Comparison of ENCODE assay signal across 23 cellular contexts in genomic region chr12:107525719-107526554, GRCh38.
"Had no signal": no experiment of that assay in that cellular context is flagged by ENCODE, and none has a peak within 500 bp of the region (broad histone marks: within the 10 kb centered on the region; RNA-seq: fewer than 3 reads in every experiment).

No MANE protein-coding gene starts in this region.

- H3K4me1 Mint-ChIP-seq: activated naive CD4-positive, alpha-beta T cell treated with anti-CD3 and anti-CD28 coated beads, Interleukin-2, amount 10 ng/mL, durations not matched to agents 7 days and 5 days; stimulated activated effector memory CD8-positive, alpha-beta T cell treated with anti-CD3 and anti-CD28 coated beads, Interleukin-12 subunit alpha, Interleukin-12 subunit beta, amount 100 ng/mL, for 72 hours; WTC11 had no signal

- H3K9me3 ChIP-seq: adrenal gland, ascending aorta had no signal

- ATAC-seq: left lung; naive thymus-derived CD4-positive, alpha-beta T cell; stimulated activated effector memory CD8-positive, alpha-beta T cell treated with anti-CD3 and anti-CD28 coated beads, Interleukin-12 subunit alpha, Interleukin-12 subunit beta, amount 100 ng/mL, for 72 hours; WTC11 had no signal

- H3K27ac Mint-ChIP-seq: activated naive CD4-positive, alpha-beta T cell treated with anti-CD3 and anti-CD28 coated beads, Interleukin-2, amount 10 ng/mL, durations not matched to agents 7 days and 5 days; dendritic cell treated with granulocyte-macrophage colony-stimulating factor and Interleukin-4, amounts not matched to agents 40 ng/mL and 50 ng/mL, for 4 days; naive thymus-derived CD4-positive, alpha-beta T cell; progenitor cell of endocrine pancreas; stimulated activated effector memory CD8-positive, alpha-beta T cell treated with anti-CD3 and anti-CD28 coated beads, Interleukin-12 subunit alpha, Interleukin-12 subunit beta, amount 100 ng/mL, for 72 hours; T-helper 1 cell treated with Interleukin-12 subunit alpha and Interleukin-12 subunit beta and Interleukin-4 antibody, amounts not matched to agents 30 μg/mL and 1 μg/mL, for 36 hours; WTC11 had no signal

- H3K4me3 Mint-ChIP-seq: activated naive CD4-positive, alpha-beta T cell treated with anti-CD3 and anti-CD28 coated beads, Interleukin-2, amount 10 ng/mL, durations not matched to agents 7 days and 5 days; dendritic cell treated with granulocyte-macrophage colony-stimulating factor and Interleukin-4, amounts not matched to agents 40 ng/mL and 50 ng/mL, for 4 days; naive thymus-derived CD4-positive, alpha-beta T cell; stimulated activated effector memory CD8-positive, alpha-beta T cell treated with anti-CD3 and anti-CD28 coated beads, Interleukin-12 subunit alpha, Interleukin-12 subunit beta, amount 100 ng/mL, for 72 hours; T-helper 1 cell treated with Interleukin-12 subunit alpha and Interleukin-12 subunit beta and Interleukin-4 antibody, amounts not matched to agents 30 μg/mL and 1 μg/mL, for 36 hours; WTC11 had no signal

- H3K4me1 ChIP-seq: ascending aorta, left lung had no signal

- DNase-seq: activated CD4-positive, alpha-beta T cell treated with anti-CD3 and anti-CD28 coated beads, Interleukin-2, amount 50 U/mL, for 4 hours; activated effector memory CD4-positive, alpha-beta T cell treated with anti-CD3 and anti-CD28 coated beads, Interleukin-2, amount 50 U/mL, for 16 hours; activated naive CD4-positive, alpha-beta T cell treated with anti-CD3 and anti-CD28 coated beads, Interleukin-2, amount 10 ng/mL, durations not matched to agents 7 days and 5 days; activated T-cell treated with anti-CD3 and anti-CD28 coated beads for 4 hours; adrenal gland; brain microvascular endothelial cell; caudate nucleus; effector CD8-positive, alpha-beta T cell; foreskin melanocyte; head of caudate nucleus; kidney; left lung; naive thymus-derived CD4-positive, alpha-beta T cell; stimulated activated CD4-positive, alpha-beta T cell treated with anti-CD3 and anti-CD28 coated beads, Interleukin-2, amount 100 ng/mL, for 24 hours; T1000 had no signal

- H3K27ac ChIP-seq: adrenal gland, ascending aorta, brain microvascular endothelial cell, left lung had no signal

- H3K36me3 Mint-ChIP-seq: stimulated activated effector memory CD8-positive, alpha-beta T cell treated with anti-CD3 and anti-CD28 coated beads, Interleukin-12 subunit alpha, Interleukin-12 subunit beta, amount 100 ng/mL, for 72 hours; WTC11 had no signal

- H3K9me3 Mint-ChIP-seq: T-helper 1 cell treated with Interleukin-12 subunit alpha and Interleukin-12 subunit beta and Interleukin-4 antibody, amounts not matched to agents 30 μg/mL and 1 μg/mL, for 36 hours had no signal

- H3K36me3 ChIP-seq: adrenal gland, ascending aorta, brain microvascular endothelial cell, left lung had no signal

- H3K27me3 ChIP-seq: adrenal gland, ascending aorta, brain microvascular endothelial cell, left lung had no signal

- H3K27me3 Mint-ChIP-seq: activated naive CD4-positive, alpha-beta T cell treated with anti-CD3 and anti-CD28 coated beads, Interleukin-2, amount 10 ng/mL, durations not matched to agents 7 days and 5 days; dendritic cell treated with granulocyte-macrophage colony-stimulating factor and Interleukin-4, amounts not matched to agents 40 ng/mL and 50 ng/mL, for 4 days; naive thymus-derived CD4-positive, alpha-beta T cell had no signal

- H3K4me3 ChIP-seq: adrenal gland, ascending aorta, left lung, lung, skin epidermis had no signal
